ENCODE assay signal across 11 cellular contexts in genomic region chr10:5971886-5972285, GRCh38. TPM values are rescaled to one million over a fixed set of nuclear protein-coding genes. Genes with fewer than 3 reads are reported as not detected.
A peak's percentile ranks its signal among the peaks of the same experiment; 100 is the strongest.
DNase-seq lines count a peak whose midpoint lies in the region; ATAC-seq and TF ChIP-seq lines count a peak whose summit lies in the region.
"Had no signal": no experiment of that assay in that cellular context is flagged by ENCODE, and none has a peak within 500 bp of the region (broad histone marks: within the 10 kb centered on the region; RNA-seq: fewer than 3 reads in every experiment).

No MANE protein-coding gene starts in this region.

- H3K27ac ChIP-seq in MM.1S (ENCODE audit: low read length) = no peak overlapping the region

- H2AFZ ChIP-seq in MM.1S (ENCODE audit: low read length) = no peak overlapping the region

- intact Hi-C loops in dendritic cell treated with granulocyte-macrophage colony-stimulating factor and Interleukin-4, amounts not matched to agents 40 ng/mL and 50 ng/mL, for 4 days (cut with micrococcal nuclease) = no loop called here
- intact Hi-C loops in natural killer cell (cut with micrococcal nuclease) = loop anchor here (10.0 kb wide), 2 partner anchors 113 to 277 kb away; partner anchors contain the start of gene RBM17

- no peak overlapping the region for H3K4me3 Mint-ChIP-seq in dendritic cell treated with granulocyte-macrophage colony-stimulating factor and Interleukin-4, amounts not matched to agents 40 ng/mL and 50 ng/mL, for 4 days
- H3K4me3 Mint-ChIP-seq in natural killer cell = no peak overlapping the region

- peaks cover 28% of the 10 kb centered on the region for H3K4me1 Mint-ChIP-seq in dendritic cell treated with granulocyte-macrophage colony-stimulating factor and Interleukin-4, amounts not matched to agents 40 ng/mL and 50 ng/mL, for 4 days (ENCODE audit: low read depth)
- peaks cover 32 to 35% of the 10 kb centered on the region in 2 donors for H3K4me1 Mint-ChIP-seq in natural killer cell

- H3K27me3 ChIP-seq in MM.1S (replicated peaks; ENCODE audit: insufficient read depth, low read length) = no peaks in the 10 kb centered on the region

- no peaks in the 10 kb centered on the region for H3K36me3 Mint-ChIP-seq in dendritic cell treated with granulocyte-macrophage colony-stimulating factor and Interleukin-4, amounts not matched to agents 40 ng/mL and 50 ng/mL, for 4 days (ENCODE audit: low read depth)
- no peaks in the 10 kb centered on the region for H3K36me3 Mint-ChIP-seq in natural killer cell
- H3K36me3 Mint-ChIP-seq: naive B cell had no signal

- peaks cover 20% of the 10 kb centered on the region for H3K4me1 ChIP-seq in MM.1S (ENCODE audit: low read length)

- H3K27ac Mint-ChIP-seq in dendritic cell treated with granulocyte-macrophage colony-stimulating factor and Interleukin-4, amounts not matched to agents 40 ng/mL and 50 ng/mL, for 4 days = peak overlapping the region; percentile 36
- H3K27ac Mint-ChIP-seq in natural killer cell = peak overlapping the region; percentile 19 to 45

- H4K20me1 ChIP-seq in MM.1S (ENCODE audit: insufficient read depth, low read length) = no peaks in the 10 kb centered on the region

- peak overlapping the region; percentile 72 for H3K4me2 ChIP-seq in MM.1S (ENCODE audit: low read depth, low read length)

- no peaks in the 10 kb centered on the region for H3K27me3 Mint-ChIP-seq in dendritic cell treated with granulocyte-macrophage colony-stimulating factor and Interleukin-4, amounts not matched to agents 40 ng/mL and 50 ng/mL, for 4 days
- no peaks in the 10 kb centered on the region for H3K27me3 Mint-ChIP-seq in natural killer cell (ENCODE audit: low read depth in 2 of 2)
- H3K27me3 Mint-ChIP-seq: naive B cell had no signal

- H3K9me2 ChIP-seq in MM.1S (replicated peaks; ENCODE audit: insufficient read depth, low read length) = no peaks in the 10 kb centered on the region

- H3K9ac ChIP-seq in MM.1S (ENCODE audit: low read length) = no peak overlapping the region

- no peaks in the 10 kb centered on the region for H3K36me3 ChIP-seq in MM.1S (replicated peaks; ENCODE audit: insufficient read depth, low read length)

- H3K4me3 ChIP-seq in AG10803 (ENCODE audit: low read length) (no peak overlapping the region), MM.1S (ENCODE audit: low read length) (no peak overlapping the region)

- H3F3A ChIP-seq in MM.1S (ENCODE audit: insufficient read depth, low read length) = peaks cover 21% of the 10 kb centered on the region

- DNase-seq in AG10803 (ENCODE audit: low read depth) = peak; percentile 22
- no peak for DNase-seq in MM.1S
- DNase-seq in natural killer cell = no peak
- no peak for DNase-seq in DMS79 treated with DMSO at 0.1 percent for 48 hours (lab: John Stamatoyannopoulos, UW)
- no peak for DNase-seq in NCI-H1694 (lab: John Stamatoyannopoulos, UW)
- no peak for DNase-seq in cerebellar cortex (ENCODE audit: low spot score)
- DNase-seq in pons (ENCODE audit: low spot score) = no peak
- DNase-seq: C1 segment of cervical spinal cord, HCEC 1CT, naive B cell had no signal

- TF ChIP-seq CTCF in AG10803 (conservative IDR thresholded peaks at IDR 0.05; ENCODE audit: low read length) (no peak), MM.1S (IDR thresholded peaks at IDR 0.05; ENCODE audit: low read length) (no peak), natural killer cell (IDR thresholded peaks at IDR 0.05) (no peak)

- no peaks in the 10 kb centered on the region for H3K9me3 Mint-ChIP-seq in dendritic cell treated with granulocyte-macrophage colony-stimulating factor and Interleukin-4, amounts not matched to agents 40 ng/mL and 50 ng/mL, for 4 days
- no peaks in the 10 kb centered on the region for H3K9me3 Mint-ChIP-seq in natural killer cell
- H3K9me3 Mint-ChIP-seq: naive B cell had no signal

- peaks cover 84% of the 10 kb centered on the region for H3K79me2 ChIP-seq in MM.1S (ENCODE audit: low read length)

- H3K9me3 ChIP-seq in MM.1S (replicated peaks; ENCODE audit: insufficient read depth, low read length) = no peaks in the 10 kb centered on the region

- no peak for ATAC-seq in natural killer cell

RNA-seq across cellular contexts. Expression of gene IL15RA, which starts 5.5 kb away (rescaled TPM):
- total RNA-seq in natural killer cell = 10 to 100 TPM; 10.7 to 11.8 (median 11.3) TPM
